19 cellular contexts compared by ENCODE assay signal in the genomic region with DNA sequence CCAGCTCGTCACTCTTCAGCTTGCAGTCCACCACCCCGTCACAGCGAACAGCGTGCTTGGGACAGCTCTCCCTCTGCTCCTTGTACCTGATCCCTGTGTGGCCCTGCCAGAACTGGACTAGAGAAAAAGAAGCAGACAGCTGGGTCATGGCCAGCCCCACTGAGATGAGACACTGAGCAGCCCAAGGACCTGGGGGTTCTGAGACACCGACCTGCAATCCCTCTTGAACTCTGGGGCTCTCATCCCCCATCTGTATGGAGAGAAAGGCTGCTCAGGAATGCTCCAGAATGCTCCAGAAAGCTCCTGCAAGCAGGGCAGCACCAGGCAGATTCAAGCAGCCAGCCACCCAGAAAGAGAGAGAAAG. TPM values are rescaled to one million over a fixed set of nuclear protein-coding genes. Genes with fewer than 3 reads are reported as not detected.
DNase-seq lines count a peak whose midpoint lies in the region; ATAC-seq and TF ChIP-seq lines count a peak whose summit lies in the region.
"Had no signal": no experiment of that assay in that cellular context is flagged by ENCODE, and none has a peak within 500 bp of the region (broad histone marks: within the 10 kb centered on the region; RNA-seq: fewer than 3 reads in every experiment).

No MANE protein-coding gene starts in this region.

- H3K4ac ChIP-seq in mesendoderm (ENCODE audit: low read depth, low read length) = no peak overlapping the region

- DNase-seq in GM23338 (ENCODE audit: low spot score) (no peak), endodermal cell (peak; percentile 41), sigmoid colon (peak; percentile 55), DMS 273 (lab: John Stamatoyannopoulos, UW; ENCODE audit: unreplicated experiment) (no peak), mesendoderm (no peak), AG08395 (ENCODE audit: low spot score) (no peak)
- DNase-seq: ACHN; AML-193; DMS 273 treated with DMSO at 0.1 percent for 48 hours; HCEC 1CT; MM.1S; NCI-H1092; NCI-H146; NCI-H2081; NCI-H446 treated with DMSO at 0.1 percent for 48 hours; NK-92 treated with Interleukin-12 subunit alpha and Interleukin-12 subunit beta, amount 100 ng/mL, for 24 hours; Right ventricle myocardium superior had no signal

- 93 to 97% methylated on average over 5 of the region's 5 CpGs for WGBS in endodermal cell (ENCODE audit: insufficient coverage in 1 of 2, insufficient read length in 1 of 2), 2 experiments
- whole genome bisulfite sequencing in sigmoid colon, 2 donors = 94 to 96% methylated on average over 5 of the region's 5 CpGs
- WGBS in mesendoderm (ENCODE audit: extremely low coverage, insufficient coverage, low lambda C conversion rate) = no CpG with 5 or more reads among the region's 5 CpGs

- no peaks in the 10 kb centered on the region for H3K9me3 Mint-ChIP-seq in GM23338
- no peaks in the 10 kb centered on the region for H3K9me3 Mint-ChIP-seq in endodermal cell
- H3K9me3 Mint-ChIP-seq: IgD-negative memory B cell had no signal

- H3K27ac ChIP-seq in GM23338 (ENCODE audit: low read depth) (no peak overlapping the region), endodermal cell (ENCODE audit: low read depth, low read length) (no peak overlapping the region), sigmoid colon (no peak overlapping the region), mesendoderm (ENCODE audit: low read depth, low read length) (no peak overlapping the region)

- no peak overlapping the region for H3K18ac ChIP-seq in mesendoderm (ENCODE audit: low read length)

- H3K79me2 ChIP-seq in GM23338 (replicated peaks; ENCODE audit: insufficient read depth) = no peaks in the 10 kb centered on the region
- no peaks in the 10 kb centered on the region for H3K79me2 ChIP-seq in Loucy (ENCODE audit: insufficient read depth, low read length)
- H3K79me2 ChIP-seq in mesendoderm (ENCODE audit: control insufficient read depth, insufficient read depth, low read length) = no peaks in the 10 kb centered on the region

- no peak overlapping the region for H3K4me2 ChIP-seq in GM23338
- peak overlapping the region; percentile 62 for H3K4me2 ChIP-seq in Loucy (ENCODE audit: low read depth, low read length, poor library complexity, severe bottlenecking)
- no peak overlapping the region for H3K4me2 ChIP-seq in mesendoderm (ENCODE audit: low read length)

- TF ChIP-seq POLR2A in sigmoid colon (IDR thresholded peaks at IDR 0.05) = no peak

- H3K4me1 Mint-ChIP-seq in GM23338 (peaks cover 8% of the 10 kb centered on the region), endodermal cell (peaks cover 11% of the 10 kb centered on the region)

- no peak overlapping the region for H2BK120ac ChIP-seq in mesendoderm (ENCODE audit: low read depth, low read length)

- no peak overlapping the region for H3K56ac ChIP-seq in mesendoderm (ENCODE audit: low read length)

- no peaks in the 10 kb centered on the region for H3F3A ChIP-seq in GM23338 (replicated peaks; ENCODE audit: low read depth)
- no peaks in the 10 kb centered on the region for H3F3A ChIP-seq in Loucy (ENCODE audit: low read depth)

- no peaks in the 10 kb centered on the region for H3K79me1 ChIP-seq in mesendoderm (ENCODE audit: low read length)

- H3K27ac Mint-ChIP-seq in GM23338 (no peak overlapping the region; the same call in 1 of the 2 replicates), endodermal cell (peak overlapping the region; percentile 24)
- H3K27ac Mint-ChIP-seq: IgD-negative memory B cell had no signal

- H3K27me3 Mint-ChIP-seq in GM23338 (ENCODE audit: insufficient read depth, low read depth, poor library complexity) (peaks cover 12% of the 10 kb centered on the region), endodermal cell (ENCODE audit: insufficient read depth) (peaks cover 2% of the 10 kb centered on the region)

- H3K9me3 ChIP-seq in Loucy (ENCODE audit: insufficient read depth, low read depth, low read length) (no peaks in the 10 kb centered on the region), endodermal cell (ENCODE audit: control insufficient read depth, low read length) (no peaks in the 10 kb centered on the region), sigmoid colon (no peaks in the 10 kb centered on the region)

- no peak overlapping the region for H4K5ac ChIP-seq in mesendoderm (ENCODE audit: low read length)

- H3K23ac ChIP-seq in mesendoderm (ENCODE audit: low read length) = no peak overlapping the region

- no peak overlapping the region for H2BK15ac ChIP-seq in mesendoderm (replicated peaks; ENCODE audit: low read depth)

- H3K36me3 ChIP-seq in GM23338 (ENCODE audit: insufficient read depth) (no peaks in the 10 kb centered on the region), Loucy (ENCODE audit: insufficient read depth, low read length) (no peaks in the 10 kb centered on the region), endodermal cell (ENCODE audit: control insufficient read depth, insufficient read depth, low read length) (no peaks in the 10 kb centered on the region), sigmoid colon (no peaks in the 10 kb centered on the region), mesendoderm (ENCODE audit: control insufficient read depth, insufficient read depth, low read length) (no peaks in the 10 kb centered on the region)

- H3K36me3 Mint-ChIP-seq in GM23338 (ENCODE audit: low read depth) (no peaks in the 10 kb centered on the region), endodermal cell (ENCODE audit: low read depth) (no peaks in the 10 kb centered on the region)
- H3K36me3 Mint-ChIP-seq: IgD-negative memory B cell had no signal

- H2BK5ac ChIP-seq in mesendoderm (ENCODE audit: low read length) = no peak overlapping the region

- H3K9ac ChIP-seq in Loucy (ENCODE audit: low read depth, low read length, poor library complexity, severe bottlenecking) = peak overlapping the region; percentile 59
- H3K9ac ChIP-seq in endodermal cell (ENCODE audit: extremely low read depth, low read length, poor library complexity, severe bottlenecking) = no peak overlapping the region
- no peak overlapping the region for H3K9ac ChIP-seq in mesendoderm (ENCODE audit: low read length)

- no peaks in the 10 kb centered on the region for H3K4me1 ChIP-seq in GM23338 (ENCODE audit: insufficient read depth)
- peaks cover 44% of the 10 kb centered on the region for H3K4me1 ChIP-seq in Loucy (ENCODE audit: insufficient read depth, low read length, poor library complexity, severe bottlenecking)
- no peaks in the 10 kb centered on the region for H3K4me1 ChIP-seq in endodermal cell (ENCODE audit: control insufficient read depth, insufficient read depth, low read length)
- H3K4me1 ChIP-seq in sigmoid colon = peaks cover 0 to 3% (median 0%) of the 10 kb centered on the region in 4 donors
- H3K4me1 ChIP-seq in mesendoderm (ENCODE audit: control insufficient read depth, low read depth, low read length) = no peaks in the 10 kb centered on the region

- ATAC-seq in GM23338 = no peak

- H3K27me3 ChIP-seq in GM23338 (ENCODE audit: insufficient read depth) (no peaks in the 10 kb centered on the region), Loucy (ENCODE audit: insufficient read depth, low read length, poor library complexity, severe bottlenecking) (no peaks in the 10 kb centered on the region), endodermal cell (ENCODE audit: control insufficient read depth, insufficient read depth, low read length, poor library complexity, severe bottlenecking) (peaks cover 4% of the 10 kb centered on the region), sigmoid colon (no peaks in the 10 kb centered on the region), mesendoderm (ENCODE audit: insufficient read depth, low read length, poor library complexity) (no peaks in the 10 kb centered on the region)

- no peak overlapping the region for H4K8ac ChIP-seq in mesendoderm (ENCODE audit: low read depth, low read length)

- no peak overlapping the region for H2AK5ac ChIP-seq in mesendoderm (ENCODE audit: low read length)

- H4K20me1 ChIP-seq in GM23338 (replicated peaks; ENCODE audit: insufficient read depth) (no peaks in the 10 kb centered on the region), Loucy (ENCODE audit: insufficient read depth, low read length, poor library complexity, severe bottlenecking) (no peaks in the 10 kb centered on the region)

- no peak overlapping the region for H3K4me3 ChIP-seq in GM23338
- peak overlapping the region; percentile 25 for H3K4me3 ChIP-seq in Loucy (ENCODE audit: low read length, poor library complexity, severe bottlenecking)
- H3K4me3 ChIP-seq in endodermal cell (ENCODE audit: low read length) = no peak overlapping the region
- H3K4me3 ChIP-seq in sigmoid colon = no peak overlapping the region
- no peak overlapping the region for H3K4me3 ChIP-seq in mesendoderm (ENCODE audit: low read length)

- H3K4me3 Mint-ChIP-seq in GM23338 (no peak overlapping the region), endodermal cell (no peak overlapping the region)
- H3K4me3 Mint-ChIP-seq: IgD-negative memory B cell had no signal

- H2AFZ ChIP-seq in GM23338 (peak overlapping the region; percentile 56; the same call in 1 of the 2 replicates), Loucy (ENCODE audit: low read length) (no peak overlapping the region)

- no peaks in the 10 kb centered on the region for H3K9me2 ChIP-seq in GM23338 (ENCODE audit: insufficient read depth)
- no peaks in the 10 kb centered on the region for H3K9me2 ChIP-seq in Loucy (replicated peaks; ENCODE audit: low read depth, low read length)

- intact Hi-C loops in sigmoid colon (cut with DNase I) = no loop called here

- no peak for TF ChIP-seq EP300 in sigmoid colon (IDR thresholded peaks at IDR 0.05)

- TF ChIP-seq CTCF in GM23338 (conservative IDR thresholded peaks at IDR 0.05; ENCODE audit: low read depth in 2 of 2) (no peak), Loucy (conservative IDR thresholded peaks at IDR 0.05; ENCODE audit: low read length) (no peak), endodermal cell (conservative IDR thresholded peaks at IDR 0.05) (no peak), sigmoid colon (IDR thresholded peaks at IDR 0.05) (no peak)

RNA-seq across cellular contexts. Expression of gene TMPRSS13, which starts 14.8 kb away (rescaled TPM):
- 0.08 and 0.31 TPM in 2 replicates for total RNA-seq in GM23338 (2014; rRNA removed; shearing (Covaris generic))
- polyA plus RNA-seq in GM23338 (2016; fragmentation: Nextera tagmentation; extraction: Ambion mirVana) (0.10 TPM in 1 of 2 replicates, not detected in the other), sigmoid colon (1 to 10 TPM in 2 of 3 donors, not detected in 1; 1.4 to 1.6 TPM)
- total RNA-seq in endodermal cell (1 to 10 TPM; 2.5 to 6.4 TPM), sigmoid colon (not detected)
- polyA plus RNA-seq in endodermal cell (2013, experiment 1 of 2) = 0.61 TPM
- 0.46 TPM for polyA plus RNA-seq in endodermal cell (2013, experiment 2 of 2)
- 1.6 TPM for polyA plus RNA-seq in mesendoderm (2013, experiment 1 of 2)
- 1.4 TPM for polyA plus RNA-seq in mesendoderm (2013, experiment 2 of 2)
- total RNA-seq: Right ventricle myocardium superior had no signal

RNA-seq across cellular contexts. Expression of gene FXYD6, which starts 37.9 kb away (rescaled TPM):
- 25.6 and 30.7 TPM in 2 replicates for total RNA-seq in GM23338 (2014; rRNA removed; shearing (Covaris generic))
- polyA plus RNA-seq in GM23338 (2016; fragmentation: Nextera tagmentation; extraction: Ambion mirVana) (21.8 and 26.2 TPM in 2 replicates), sigmoid colon (10 to 100 TPM; 12.3 to 46.4 (median 31.2) TPM)
- total RNA-seq in endodermal cell (10 to 100 TPM; 54.1 to 61.8 TPM), sigmoid colon (100 to 1,000 TPM; 243 to 305 (median 271) TPM)
- 197 TPM for polyA plus RNA-seq in endodermal cell (2013, experiment 1 of 2)
- 184 TPM for polyA plus RNA-seq in endodermal cell (2013, experiment 2 of 2)
- 14.1 TPM for polyA plus RNA-seq in mesendoderm (2013, experiment 1 of 2)
- 14.4 TPM for polyA plus RNA-seq in mesendoderm (2013, experiment 2 of 2)
- polyA plus RNA-seq: IgD-negative memory B cell had no signal

Comparison
In these comparisons a context has a peak if more than half of its experiments do, and no peak if none do; other contexts are left out.
1. DNase-seq: peak in endodermal cell (single experiment) and sigmoid colon (single experiment); none in GM23338 (single experiment), DMS 273 (single experiment), mesendoderm (single experiment) and AG08395 (single experiment).